In genomic region chr4:89486042-89486441, GRCh38 we compare ENCODE assay signal across 11 cellular contexts.
DNase-seq lines count a peak whose midpoint lies in the region; ATAC-seq and TF ChIP-seq lines count a peak whose summit lies in the region.
"Had no signal": no experiment of that assay in that cellular context is flagged by ENCODE, and none has a peak within 500 bp of the region (broad histone marks: within the 10 kb centered on the region; RNA-seq: fewer than 3 reads in every experiment).

No MANE protein-coding gene starts in this region.

- no TSS peak for BruUV-seq in Calu3 (replicated peaks; lab: Mats Ljungman, UMichigan)

- H3K4me1 Mint-ChIP-seq in activated CD4-positive, alpha-beta T cell treated with anti-CD3 and anti-CD28 coated beads for 36 hours = peaks cover 4% of the 10 kb centered on the region
- no peaks in the 10 kb centered on the region for H3K4me1 Mint-ChIP-seq in Calu3 (ENCODE audit: low read depth, unreplicated experiment)

- no peak overlapping the region for H3K9ac ChIP-seq in MM.1S (ENCODE audit: low read length)

- no peak overlapping the region for H3K4me2 ChIP-seq in MM.1S (ENCODE audit: low read depth, low read length)

- H3K79me2 ChIP-seq in MM.1S (ENCODE audit: low read length) = no peaks in the 10 kb centered on the region

- H3K36me3 Mint-ChIP-seq in activated CD4-positive, alpha-beta T cell treated with anti-CD3 and anti-CD28 coated beads for 36 hours (ENCODE audit: low read depth) = no peaks in the 10 kb centered on the region
- H3K36me3 Mint-ChIP-seq in Calu3 (ENCODE audit: insufficient read depth, unreplicated experiment) = no peaks in the 10 kb centered on the region

- no peaks in the 10 kb centered on the region for H3K9me2 ChIP-seq in MM.1S (replicated peaks; ENCODE audit: insufficient read depth, low read length)

- peaks cover 1% of the 10 kb centered on the region for H3K9me3 Mint-ChIP-seq in activated CD4-positive, alpha-beta T cell treated with anti-CD3 and anti-CD28 coated beads for 36 hours (ENCODE audit: low read depth)
- no peaks in the 10 kb centered on the region for H3K9me3 Mint-ChIP-seq in Calu3 (ENCODE audit: low read depth, unreplicated experiment)

- H2AFZ ChIP-seq in MM.1S (ENCODE audit: low read length) = no peak overlapping the region

- peak; percentile 63 for ATAC-seq in activated CD4-positive, alpha-beta T cell treated with anti-CD3 and anti-CD28 coated beads for 36 hours
- no peak for ATAC-seq in GM21526 (IDR thresholded peaks at IDR 0.05; ENCODE audit: low FRiP score, unreplicated experiment)

- no peak for DNase-seq in activated CD4-positive, alpha-beta T cell treated with anti-CD3 and anti-CD28 coated beads for 36 hours
- no peak for DNase-seq in activated CD4-positive, alpha-beta T cell treated with anti-CD3 and anti-CD28 coated beads for 1 hour
- DNase-seq in MM.1S = peak; percentile 16
- DNase-seq in dedifferentiated amniotic fluid mesenchymal stem cell (ENCODE audit: extremely low spot score) = peak; percentile 43
- DNase-seq in stromal cell of bone marrow (ENCODE audit: low read depth) = peak; percentile 42
- no peak for DNase-seq in ascending aorta (ENCODE audit: low spot score in 2 of 2)
- DNase-seq in Calu3 = no peak
- DNase-seq: kidney; stimulated activated CD8-positive, alpha-beta memory T cell treated with anti-CD3 and anti-CD28 coated beads, Interleukin-4, amount 100 ng/mL, for 48 hours had no signal

- H3K27me3 Mint-ChIP-seq in activated CD4-positive, alpha-beta T cell treated with anti-CD3 and anti-CD28 coated beads for 36 hours = no peaks in the 10 kb centered on the region
- no peaks in the 10 kb centered on the region for H3K27me3 Mint-ChIP-seq in Calu3 (ENCODE audit: unreplicated experiment)

- CTCF ChIA-PET in activated CD4-positive, alpha-beta T cell treated with anti-CD3 and anti-CD28 coated beads for 36 hours (lab: Charles Lee) = interaction anchor here (0.5 to 1.6 kb wide), 6 partner anchors 11 to 445 kb away, joined by 3 to 4 read pairs (median 3); no protein-coding TSS in a partner anchor
- CTCF ChIA-PET in Calu3 (lab: Charles Lee) = interaction anchor here (0.6 to 0.8 kb wide), 6 partner anchors 64 to 438 kb away, joined by 3 to 7 read pairs (median 3); no protein-coding TSS in a partner anchor

- H3K4me3 Mint-ChIP-seq in activated CD4-positive, alpha-beta T cell treated with anti-CD3 and anti-CD28 coated beads for 36 hours = no peak overlapping the region
- H3K4me3 Mint-ChIP-seq in Calu3 (ENCODE audit: low read depth, unreplicated experiment) = no peak overlapping the region

- H3K27ac ChIP-seq in MM.1S (ENCODE audit: low read length) = no peak overlapping the region
- H3K27ac ChIP-seq in ascending aorta = no peak overlapping the region
- H3K27ac ChIP-seq: HL-60 had no signal

- H3K27ac Mint-ChIP-seq in activated CD4-positive, alpha-beta T cell treated with anti-CD3 and anti-CD28 coated beads for 36 hours = no peak overlapping the region
- H3K27ac Mint-ChIP-seq in Calu3 (ENCODE audit: unreplicated experiment) = no peak overlapping the region

- TF ChIP-seq CTCF in MM.1S (IDR thresholded peaks at IDR 0.05; ENCODE audit: low read length) (peak; percentile 39), ascending aorta (IDR thresholded peaks at IDR 0.05) (no peak), Calu3 (IDR thresholded peaks at IDR 0.05; ENCODE audit: unreplicated experiment) (no peak)

- POLR2A ChIA-PET in activated CD4-positive, alpha-beta T cell treated with anti-CD3 and anti-CD28 coated beads for 36 hours (lab: Charles Lee) = no interaction called here

- H3K36me3 ChIP-seq in MM.1S (replicated peaks; ENCODE audit: insufficient read depth, low read length) = no peaks in the 10 kb centered on the region
- no peaks in the 10 kb centered on the region for H3K36me3 ChIP-seq in ascending aorta

- H3K4me1 ChIP-seq in MM.1S (ENCODE audit: low read length) (no peaks in the 10 kb centered on the region), ascending aorta (no peaks in the 10 kb centered on the region)

- no peaks in the 10 kb centered on the region for H3K27me3 ChIP-seq in MM.1S (replicated peaks; ENCODE audit: insufficient read depth, low read length)
- no peaks in the 10 kb centered on the region for H3K27me3 ChIP-seq in ascending aorta

- H3K9me3 ChIP-seq in MM.1S (replicated peaks; ENCODE audit: insufficient read depth, low read length) (no peaks in the 10 kb centered on the region), ascending aorta (no peaks in the 10 kb centered on the region)

- intact Hi-C loops in activated CD4-positive, alpha-beta T cell treated with anti-CD3 and anti-CD28 coated beads for 36 hours (cut with DNase I, micrococcal nuclease) = loop anchor here (5.0 to 10.0 kb wide), 3 partner anchors 409 to 806 kb away; partner anchors contain the start of gene MMRN1 (in 1 of the 2)
- intact Hi-C loops in ascending aorta (cut with DNase I) (no loop called here), Calu3 (cut with micrococcal nuclease; ENCODE audit: unreplicated experiment) (loop anchor here (5.0 to 10.0 kb wide), 3 partner anchors 69 to 171 kb away; no protein-coding TSS in a partner anchor)

- no peak overlapping the region for H3K4me3 ChIP-seq in MM.1S (ENCODE audit: low read length)
- no peak overlapping the region for H3K4me3 ChIP-seq in ascending aorta

- H3F3A ChIP-seq in MM.1S (ENCODE audit: insufficient read depth, low read length) = no peaks in the 10 kb centered on the region

- no peaks in the 10 kb centered on the region for H4K20me1 ChIP-seq in MM.1S (ENCODE audit: insufficient read depth, low read length)

Comparison
In these comparisons a context has a peak if more than half of its experiments do, and no peak if none do; other contexts are left out.
1. DNase-seq: peak in MM.1S (single experiment), dedifferentiated amniotic fluid mesenchymal stem cell (single experiment) and stromal cell of bone marrow (single experiment); none in activated CD4-positive, alpha-beta T cell treated with anti-CD3 and anti-CD28 coated beads for 36 hours (single experiment), activated CD4-positive, alpha-beta T cell treated with anti-CD3 and anti-CD28 coated beads for 1 hour (single experiment), ascending aorta (0 of 2) and Calu3 (single experiment).